In genomic region chr2:237072067-237072931, GRCh38 we compare ENCODE assay signal across 8 cellular contexts. TPM values are rescaled to one million over a fixed set of nuclear protein-coding genes. Genes with fewer than 3 reads are reported as not detected.
DNase-seq lines count a peak whose midpoint lies in the region; ATAC-seq, FAIRE-seq and TF ChIP-seq lines count a peak whose summit lies in the region.

No MANE protein-coding gene starts in this region.

- H3K4me1 ChIP-seq in GM23248 (ENCODE audit: insufficient read depth) (peaks cover 22% of the 10 kb centered on the region), PC-3 (ENCODE audit: insufficient read depth, low read length) (peaks cover 26% of the 10 kb centered on the region), foreskin keratinocyte (no peaks in the 10 kb centered on the region), pancreas (peaks cover 0 to 3% (median 0%) of the 10 kb centered on the region in 3 donors)

- H3K4me3 Mint-ChIP-seq in activated T-helper 1 cell treated with anti-CD3 and anti-CD28 coated beads, Interleukin-12 subunit alpha, Interleukin-12 subunit beta, Interleukin-2, Interleukin-4 antibody, amounts not matched to agents 30 ng/mL and 10 ng/mL and 1 ng/mL, durations not matched to agents 14 hours and 24 hours and 36 hours = no peak overlapping the region
- no peak overlapping the region for H3K4me3 Mint-ChIP-seq in type B pancreatic cell

- no peaks in the 10 kb centered on the region for H3K36me3 ChIP-seq in GM23248 (ENCODE audit: low read depth)
- no peaks in the 10 kb centered on the region for H3K36me3 ChIP-seq in PC-3 (ENCODE audit: low read depth, low read length)
- H3K36me3 ChIP-seq in pancreas = no peaks in the 10 kb centered on the region

- H2AFZ ChIP-seq in GM23248 (peak overlapping the region; percentile 47; the same call in 1 of the 2 replicates), PC-3 (ENCODE audit: low read length) (no peak overlapping the region)

- H3K4me3 ChIP-seq in GM23248 (no peak overlapping the region), PC-3 (ENCODE audit: low read length) (no peak overlapping the region), pancreas (no peak overlapping the region)

- intact Hi-C loops in PC-3 (cut with micrococcal nuclease) (no loop called here), pancreas (cut with DNase I) (no loop called here)
- intact Hi-C loops in activated T-helper 1 cell treated with anti-CD3 and anti-CD28 coated beads, Interleukin-12 subunit alpha, Interleukin-12 subunit beta, Interleukin-2, Interleukin-4 antibody, amounts not matched to agents 30 ng/mL and 10 ng/mL and 1 ng/mL, durations not matched to agents 14 hours and 24 hours and 36 hours (cut with micrococcal nuclease) = loop anchor here (1.0 to 2.0 kb wide), 4 partner anchors 503 to 729 kb away; partner anchors contain the start of gene ACKR3

- FAIRE-seq in pancreas (lab: Jason Lieb, UNC) = no peak

- H3K27me3 Mint-ChIP-seq in activated T-helper 1 cell treated with anti-CD3 and anti-CD28 coated beads, Interleukin-12 subunit alpha, Interleukin-12 subunit beta, Interleukin-2, Interleukin-4 antibody, amounts not matched to agents 30 ng/mL and 10 ng/mL and 1 ng/mL, durations not matched to agents 14 hours and 24 hours and 36 hours (ENCODE audit: insufficient read depth) = peaks cover 2% of the 10 kb centered on the region
- H3K27me3 Mint-ChIP-seq in type B pancreatic cell = no peaks in the 10 kb centered on the region

- DNase-seq in C1 segment of cervical spinal cord (lab: John Stamatoyannopoulos, UW) (peak in 10 of 14 donors; percentile 8 to 66 (median 26)), GM23248 (peak; percentile 71), PC-3 (peak; percentile 83), foreskin keratinocyte (peak in 1 of 2 donors; percentile 42), pancreas (peak; percentile 32 to 93 (median 76)), type B pancreatic cell (ENCODE audit: extremely low spot score, unreplicated experiment) (peak; percentile 88), GOT3 (lab: John Stamatoyannopoulos, UW) (no peak)
- peak; percentile 35 for DNase-seq in activated T-helper 1 cell treated with anti-CD3 and anti-CD28 coated beads, Interleukin-12 subunit alpha, Interleukin-12 subunit beta, Interleukin-2, Interleukin-4 antibody, amounts not matched to agents 30 ng/mL and 10 ng/mL and 1 ng/mL, durations not matched to agents 14 hours and 24 hours and 36 hours (ENCODE audit: low spot score)

- no peaks in the 10 kb centered on the region for H4K20me1 ChIP-seq in GM23248 (ENCODE audit: insufficient read depth)
- no peaks in the 10 kb centered on the region for H4K20me1 ChIP-seq in PC-3 (ENCODE audit: low read length)

- WGBS in GM23248 (ENCODE audit: low coverage in 1 of 2, low lambda C conversion rate in 2 of 2, missing lambda C conversion rate in 2 of 2), 2 experiments = 68 to 69% methylated on average over 24 of the region's 24 CpGs
- 66 to 69% methylated on average over 24 of the region's 24 CpGs for WGBS in pancreas, 2 donors

- POLR2A ChIA-PET in PC-3 (lab: Charles Lee; ENCODE audit: unreplicated experiment) = no interaction called here

- no peak overlapping the region for H3K27ac Mint-ChIP-seq in activated T-helper 1 cell treated with anti-CD3 and anti-CD28 coated beads, Interleukin-12 subunit alpha, Interleukin-12 subunit beta, Interleukin-2, Interleukin-4 antibody, amounts not matched to agents 30 ng/mL and 10 ng/mL and 1 ng/mL, durations not matched to agents 14 hours and 24 hours and 36 hours
- no peak overlapping the region for H3K27ac Mint-ChIP-seq in type B pancreatic cell

- H3K36me3 Mint-ChIP-seq in activated T-helper 1 cell treated with anti-CD3 and anti-CD28 coated beads, Interleukin-12 subunit alpha, Interleukin-12 subunit beta, Interleukin-2, Interleukin-4 antibody, amounts not matched to agents 30 ng/mL and 10 ng/mL and 1 ng/mL, durations not matched to agents 14 hours and 24 hours and 36 hours (ENCODE audit: low read depth) = no peaks in the 10 kb centered on the region
- peaks cover 14% of the 10 kb centered on the region for H3K36me3 Mint-ChIP-seq in type B pancreatic cell

- in situ Hi-C loops in GM23248 (cut with MboI) = no loop called here

- no peak overlapping the region for H3K4me2 ChIP-seq in GM23248 (ENCODE audit: unreplicated experiment)
- H3K4me2 ChIP-seq in PC-3 (ENCODE audit: low read length) = no peak overlapping the region

- no peaks in the 10 kb centered on the region for H3K9me3 ChIP-seq in GM23248 (ENCODE audit: low read depth)
- H3K9me3 ChIP-seq in PC-3 (ENCODE audit: low read length) = no peaks in the 10 kb centered on the region
- no peaks in the 10 kb centered on the region for H3K9me3 ChIP-seq in pancreas

- H3K4me1 Mint-ChIP-seq in activated T-helper 1 cell treated with anti-CD3 and anti-CD28 coated beads, Interleukin-12 subunit alpha, Interleukin-12 subunit beta, Interleukin-2, Interleukin-4 antibody, amounts not matched to agents 30 ng/mL and 10 ng/mL and 1 ng/mL, durations not matched to agents 14 hours and 24 hours and 36 hours (ENCODE audit: low read depth) = no peaks in the 10 kb centered on the region
- peaks cover 18% of the 10 kb centered on the region for H3K4me1 Mint-ChIP-seq in type B pancreatic cell (ENCODE audit: unreplicated experiment)

- TF ChIP-seq CTCF in PC-3 (conservative IDR thresholded peaks at IDR 0.05; ENCODE audit: low read depth, low read length) (peak; percentile 95), foreskin keratinocyte (conservative IDR thresholded peaks at IDR 0.05) (peak; percentile 92), pancreas (IDR thresholded peaks at IDR 0.05) (peak; percentile 97 to 99 (median 98)), type B pancreatic cell (conservative IDR thresholded peaks at IDR 0.05) (peak; percentile 99)

- CTCF ChIA-PET in PC-3 (lab: Charles Lee) = no interaction called here

- peak; percentile 32; the same call in 1 of the 2 replicates for ATAC-seq in PC-3
- peak; percentile 59 for ATAC-seq in foreskin keratinocyte
- ATAC-seq in pancreas = peak; percentile 58 to 87 (median 84)

- H3K27me3 ChIP-seq in GM23248 (replicated peaks; ENCODE audit: insufficient read depth) (no peaks in the 10 kb centered on the region), PC-3 (ENCODE audit: low read length) (no peaks in the 10 kb centered on the region), foreskin keratinocyte (no peaks in the 10 kb centered on the region), pancreas (no peaks in the 10 kb centered on the region)

- no peaks in the 10 kb centered on the region for H3K79me2 ChIP-seq in GM23248 (ENCODE audit: insufficient read depth)
- H3K79me2 ChIP-seq in PC-3 (ENCODE audit: low read length) = no peaks in the 10 kb centered on the region

- BruUV-seq in PC-3 (replicated peaks; lab: Mats Ljungman, UMichigan) = no TSS peak

- peak overlapping the region; percentile 60 for H3K9ac ChIP-seq in GM23248
- no peak overlapping the region for H3K9ac ChIP-seq in PC-3 (ENCODE audit: low read length)

- H3F3A ChIP-seq in GM23248 (ENCODE audit: insufficient read depth) (peaks cover 21% of the 10 kb centered on the region), PC-3 (ENCODE audit: low read length, unreplicated experiment) (no peaks in the 10 kb centered on the region)

- no peaks in the 10 kb centered on the region for H3K9me3 Mint-ChIP-seq in activated T-helper 1 cell treated with anti-CD3 and anti-CD28 coated beads, Interleukin-12 subunit alpha, Interleukin-12 subunit beta, Interleukin-2, Interleukin-4 antibody, amounts not matched to agents 30 ng/mL and 10 ng/mL and 1 ng/mL, durations not matched to agents 14 hours and 24 hours and 36 hours
- H3K9me3 Mint-ChIP-seq in type B pancreatic cell = peaks cover 8% of the 10 kb centered on the region

- H3K9me2 ChIP-seq in GM23248 (ENCODE audit: insufficient read depth) (no peaks in the 10 kb centered on the region), PC-3 (replicated peaks; ENCODE audit: low read length) (no peaks in the 10 kb centered on the region)

- H3K27ac ChIP-seq in GM23248 (no peak overlapping the region), PC-3 (ENCODE audit: low read length) (no peak overlapping the region), foreskin keratinocyte (no peak overlapping the region), pancreas (no peak overlapping the region)

RNA-seq across cellular contexts. Expression of gene COPS8, which starts 13.4 kb away (rescaled TPM):
- 145 and 148 TPM in 2 replicates for total RNA-seq in GM23248 (2014; rRNA removed; shearing (Covaris generic))
- polyA plus RNA-seq in GM23248 (2016; fragmentation: Nextera tagmentation; extraction: Ambion mirVana) (164 and 168 TPM in 2 replicates), foreskin keratinocyte (74.3 and 91.3 TPM in 2 replicates), pancreas (10 to 100 TPM in 1 of 2 donors, 1 to 10 TPM in 1; 10.0 to 24.1 TPM)
- total RNA-seq in PC-3 (2014; rRNA removed) (109 and 111 TPM in 2 replicates), foreskin keratinocyte (94.8 and 102 TPM in 2 replicates), pancreas (10 to 100 TPM in 4 of 6 donors, 1 to 10 TPM in 2; 7.9 to 23.4 (median 12.8) TPM), type B pancreatic cell (ENCODE audit: low replicate concordance) (30.2 and 59.3 TPM in 2 replicates)
- 59.2 and 63.3 TPM in 2 replicates for total RNA-seq in activated T-helper 1 cell treated with anti-CD3 and anti-CD28 coated beads, Interleukin-12 subunit alpha, Interleukin-12 subunit beta, Interleukin-2, Interleukin-4 antibody, amounts not matched to agents 30 ng/mL and 10 ng/mL and 1 ng/mL, durations not matched to agents 14 hours and 24 hours and 36 hours

Comparison
In these comparisons a context has a peak if more than half of its experiments do, and no peak if none do; other contexts are left out.
1. ATAC-seq: peak in every context shown above with its lines; median percentile 84 in pancreas; 59 in foreskin keratinocyte; 32 in PC-3.